Comparison of ENCODE assay signal across 18 cellular contexts in genomic region chr6:30386166-30386565, GRCh38.
"Had no signal": no experiment of that assay in that cellular context is flagged by ENCODE, and none has a peak within 500 bp of the region (broad histone marks: within the 10 kb centered on the region; RNA-seq: fewer than 3 reads in every experiment).

No MANE protein-coding gene starts in this region.

- DNase-seq: dermis blood vessel endothelial cell; dorsolateral prefrontal cortex; effector CD4-positive, alpha-beta T cell; effector memory CD4-positive, alpha-beta T cell; foreskin melanocyte; gastrocnemius medialis; glutamatergic neuron; head of caudate nucleus; heart right ventricle; hippocampal formation; left cardiac atrium; left lung; left ventricle myocardium superior; lower lobe of right lung; mesenchymal stem cell; mucosa of descending colon; naive B cell; naive thymus-derived CD8-positive, alpha-beta T cell had no signal
